ENCODE assay signal across 1 cellular context in the genomic region with DNA sequence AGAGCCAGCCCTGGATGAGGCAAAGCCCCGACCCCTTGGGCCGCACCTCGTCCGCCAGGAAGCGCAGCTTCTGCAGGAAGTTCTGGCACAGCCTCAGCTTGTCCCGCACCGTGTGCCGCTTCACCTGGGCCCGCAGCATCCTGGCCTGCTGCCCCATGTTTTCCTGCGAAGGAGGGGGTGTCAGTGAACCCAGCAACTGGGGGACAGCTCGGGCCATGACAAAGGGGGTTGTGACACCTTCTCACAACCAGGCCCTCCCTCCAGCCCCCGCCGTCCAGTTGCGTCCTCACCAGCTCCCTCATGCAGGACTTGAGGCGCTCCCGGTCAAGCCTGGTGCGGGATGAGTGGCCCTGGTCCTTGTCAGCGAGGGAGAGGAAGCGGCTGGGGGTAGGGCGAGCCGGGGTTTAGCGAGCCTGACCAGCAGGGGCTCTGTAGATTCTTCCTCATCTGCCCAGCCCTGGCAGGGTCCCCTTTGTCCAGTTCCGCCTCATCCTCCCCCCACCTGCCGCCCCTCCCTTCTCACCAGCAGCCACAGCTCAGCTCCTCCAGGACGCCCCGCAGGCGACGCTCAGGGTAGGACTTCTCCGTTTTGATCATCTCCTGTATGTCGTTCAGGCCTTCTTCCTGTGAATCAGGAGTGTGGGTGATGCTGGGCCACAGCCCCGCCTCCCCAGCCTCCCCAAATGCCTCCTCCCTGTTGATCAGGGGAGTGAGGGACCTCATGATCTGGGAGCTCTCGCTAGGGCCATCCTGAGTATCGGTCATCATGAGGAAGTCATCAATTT.
TF ChIP-seq lines count a peak whose summit lies in the region.

No MANE protein-coding gene starts in this region.

TF ChIP-seq in H1, 55 proteins besides CTCF, POLR2A, EP300 and RAD21 (continued from another document):
- peak; percentile 31; the same call in 1 of the 2 replicates for TF ChIP-seq MAX (IDR thresholded peaks at IDR 0.05)
